Comparison of ENCODE assay signal across 8 cellular contexts in genomic region chr10:6145979-6146432, GRCh38. TPM values are rescaled to one million over a fixed set of nuclear protein-coding genes. Genes with fewer than 3 reads are reported as not detected.
DNase-seq lines count a peak whose midpoint lies in the region; ATAC-seq, FAIRE-seq and TF ChIP-seq lines count a peak whose summit lies in the region.

No MANE protein-coding gene starts in this region.

- peaks cover 27% of the 10 kb centered on the region for H3K36me3 Mint-ChIP-seq in T-helper 1 cell treated with Interleukin-12 subunit alpha and Interleukin-12 subunit beta and Interleukin-4 antibody, amounts not matched to agents 30 μg/mL and 1 μg/mL, for 36 hours (ENCODE audit: low read depth)
- peaks cover 5% of the 10 kb centered on the region for H3K36me3 Mint-ChIP-seq in activated naive CD8-positive, alpha-beta T cell

- intact Hi-C loops in kidney (cut with DNase I): no loop called here

- FAIRE-seq in kidney (lab: Jason Lieb, UNC): no peak

- no peaks in the 10 kb centered on the region for H3K36me3 ChIP-seq in kidney (ENCODE audit: control insufficient read depth in 1 of 2, insufficient read depth in 2 of 2, low read length in 2 of 2)

- ATAC-seq in GM18909 (IDR thresholded peaks at IDR 0.05; ENCODE audit: poor library complexity, unreplicated experiment) (no peak), HG03571 (IDR thresholded peaks at IDR 0.05; ENCODE audit: unreplicated experiment) (no peak), HG02642 (IDR thresholded peaks at IDR 0.05; ENCODE audit: poor library complexity, unreplicated experiment) (no peak)

- peaks cover 0 to 2% of the 10 kb centered on the region in 2 donors for H3K4me1 ChIP-seq in kidney (ENCODE audit: control insufficient read depth in 1 of 2, insufficient read depth in 1 of 2, low read depth in 1 of 2, low read length in 2 of 2)

- peak overlapping the region; percentile 63 for H3K27ac Mint-ChIP-seq in T-helper 1 cell treated with Interleukin-12 subunit alpha and Interleukin-12 subunit beta and Interleukin-4 antibody, amounts not matched to agents 30 μg/mL and 1 μg/mL, for 36 hours
- peak overlapping the region; percentile 46 for H3K27ac Mint-ChIP-seq in activated naive CD8-positive, alpha-beta T cell

- H3K9me3 Mint-ChIP-seq in T-helper 1 cell treated with Interleukin-12 subunit alpha and Interleukin-12 subunit beta and Interleukin-4 antibody, amounts not matched to agents 30 μg/mL and 1 μg/mL, for 36 hours: no peaks in the 10 kb centered on the region
- no peaks in the 10 kb centered on the region for H3K9me3 Mint-ChIP-seq in activated naive CD8-positive, alpha-beta T cell (ENCODE audit: low read depth)

- peaks cover 64% of the 10 kb centered on the region for H3K4me1 Mint-ChIP-seq in T-helper 1 cell treated with Interleukin-12 subunit alpha and Interleukin-12 subunit beta and Interleukin-4 antibody, amounts not matched to agents 30 μg/mL and 1 μg/mL, for 36 hours (ENCODE audit: low read depth)
- H3K4me1 Mint-ChIP-seq in activated naive CD8-positive, alpha-beta T cell (ENCODE audit: low read depth): peaks cover 65% of the 10 kb centered on the region

- H3K27me3 Mint-ChIP-seq in T-helper 1 cell treated with Interleukin-12 subunit alpha and Interleukin-12 subunit beta and Interleukin-4 antibody, amounts not matched to agents 30 μg/mL and 1 μg/mL, for 36 hours (ENCODE audit: low read depth): no peaks in the 10 kb centered on the region
- no peaks in the 10 kb centered on the region for H3K27me3 Mint-ChIP-seq in activated naive CD8-positive, alpha-beta T cell

- no peak for TF ChIP-seq CTCF in kidney (IDR thresholded peaks at IDR 0.05; ENCODE audit: borderline replicate concordance, extremely low read depth, insufficient read depth)

- peak overlapping the region in 1 of 2 donors; percentile 67 for H3K4me3 ChIP-seq in kidney (ENCODE audit: low read length in 2 of 2)

- DNase-seq in T-helper 1 cell (no peak), kidney (peak; percentile 68), substantia nigra (lab: John Stamatoyannopoulos, UW) (peak in 2 of 49 donors; percentile 47 to 72)

- peak overlapping the region; percentile 78 for H3K4me3 Mint-ChIP-seq in T-helper 1 cell treated with Interleukin-12 subunit alpha and Interleukin-12 subunit beta and Interleukin-4 antibody, amounts not matched to agents 30 μg/mL and 1 μg/mL, for 36 hours
- H3K4me3 Mint-ChIP-seq in activated naive CD8-positive, alpha-beta T cell: peak overlapping the region; percentile 84

- H3K9ac ChIP-seq in kidney (ENCODE audit: low read length in 2 of 2): no peak overlapping the region

- no peaks in the 10 kb centered on the region for H3K9me3 ChIP-seq in kidney (ENCODE audit: control insufficient read depth in 1 of 2, low read length in 2 of 2)

- H3K27ac ChIP-seq in kidney (ENCODE audit: low read depth in 2 of 2, low read length in 2 of 2) (peak overlapping the region in 1 of 2 donors; percentile 11), substantia nigra (ENCODE audit: low read depth, low read length, poor library complexity, severe bottlenecking) (peak overlapping the region; percentile 69)

RNA-seq across cellular contexts. Expression of gene PFKFB3, which starts 56.7 kb away (rescaled TPM):
- 141 TPM for total RNA-seq in kidney
- 34.9 TPM for polyA plus RNA-seq in kidney (ENCODE audit: insufficient read depth, low read depth, low replicate concordance)

RNA-seq across cellular contexts. Expression of gene RBM17, which starts 57.2 kb away (rescaled TPM):
- 91.9 TPM for total RNA-seq in kidney
- 46.4 TPM for polyA plus RNA-seq in kidney (ENCODE audit: insufficient read depth, low read depth, low replicate concordance)
